ENCODE assay signal across 15 cellular contexts in the genomic region with DNA sequence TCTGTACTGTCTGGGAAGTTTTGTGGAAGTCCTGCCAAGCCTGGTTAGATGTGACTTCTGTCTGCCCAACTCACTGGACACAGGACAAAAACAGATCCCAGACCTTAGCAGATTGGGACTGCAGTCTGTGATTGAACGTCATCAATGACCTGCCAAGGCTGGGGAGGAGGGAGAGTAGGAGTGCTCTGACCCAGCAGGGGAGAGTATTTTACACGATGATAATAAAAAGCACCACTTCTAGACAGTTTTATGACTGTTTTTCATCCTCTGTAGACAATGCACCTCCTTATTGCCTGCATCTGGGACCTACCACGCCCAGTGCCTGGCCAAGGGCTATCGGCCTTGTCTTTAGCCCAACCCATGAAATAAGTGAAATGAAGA.
DNase-seq lines count a peak whose midpoint lies in the region; ATAC-seq and TF ChIP-seq lines count a peak whose summit lies in the region.
"Had no signal": no experiment of that assay in that cellular context is flagged by ENCODE, and none has a peak within 500 bp of the region (broad histone marks: within the 10 kb centered on the region; RNA-seq: fewer than 3 reads in every experiment).

No MANE protein-coding gene starts in this region.

- H3K36me3 ChIP-seq in esophagus muscularis mucosa, result no peaks in the 10 kb centered on the region
- H3K36me3 ChIP-seq in lower lobe of right lung, result no peaks in the 10 kb centered on the region
- H3K36me3 ChIP-seq in suprapubic skin, result no peaks in the 10 kb centered on the region
- H3K36me3 ChIP-seq: brain microvascular endothelial cell, MG63 had no signal

- H3K4me1 ChIP-seq in esophagus muscularis mucosa, result peaks cover 12 to 34% (median 22%) of the 10 kb centered on the region in 4 donors
- H3K4me1 ChIP-seq in lower lobe of right lung, result peaks cover 7% of the 10 kb centered on the region
- H3K4me1 ChIP-seq in suprapubic skin, result peaks cover 31% of the 10 kb centered on the region
- H3K4me1 ChIP-seq: psoas muscle had no signal

- TF ChIP-seq CTCF in esophagus muscularis mucosa (IDR thresholded peaks at IDR 0.05) (no peak), lower lobe of right lung (IDR thresholded peaks at IDR 0.05) (no peak), suprapubic skin (IDR thresholded peaks at IDR 0.05) (no peak)

- no peaks in the 10 kb centered on the region for H3K9me3 ChIP-seq in esophagus muscularis mucosa
- no peaks in the 10 kb centered on the region for H3K9me3 ChIP-seq in lower lobe of right lung
- no peaks in the 10 kb centered on the region for H3K9me3 ChIP-seq in suprapubic skin
- H3K9me3 ChIP-seq: psoas muscle had no signal

- H3K4me3 ChIP-seq in esophagus muscularis mucosa, result no peak overlapping the region
- no peak overlapping the region for H3K4me3 ChIP-seq in lower lobe of right lung
- no peak overlapping the region for H3K4me3 ChIP-seq in suprapubic skin
- H3K4me3 ChIP-seq: MG63, psoas muscle had no signal

- no peak for TF ChIP-seq POLR2A in esophagus muscularis mucosa (IDR thresholded peaks at IDR 0.05; ENCODE audit: low read depth)
- TF ChIP-seq POLR2A in suprapubic skin (IDR thresholded peaks at IDR 0.05), result no peak

- ATAC-seq in lower lobe of right lung (peak; percentile 19 to 22), GM19023 (IDR thresholded peaks at IDR 0.05; ENCODE audit: unreplicated experiment) (no peak)
- ATAC-seq: psoas muscle had no signal

- WGBS in esophagus muscularis mucosa, result 67% methylated on average over 4 of the region's 4 CpGs
- WGBS in suprapubic skin, result 53% methylated on average over 4 of the region's 4 CpGs

- intact Hi-C loops in esophagus muscularis mucosa (cut with DNase I), result no loop called here
- intact Hi-C loops in lower lobe of right lung (cut with DNase I), result no loop called here

- H3K27me3 ChIP-seq in esophagus muscularis mucosa (no peaks in the 10 kb centered on the region), lower lobe of right lung (ENCODE audit: low read depth) (no peaks in the 10 kb centered on the region), suprapubic skin (no peaks in the 10 kb centered on the region)
- H3K27me3 ChIP-seq: brain microvascular endothelial cell, MG63 had no signal

- no peak for TF ChIP-seq EP300 in esophagus muscularis mucosa (IDR thresholded peaks at IDR 0.05)
- TF ChIP-seq EP300 in suprapubic skin (IDR thresholded peaks at IDR 0.05), result no peak

- DNase-seq in LoVo (ENCODE audit: low spot score), result peak; percentile 69
- peak; percentile 53 for DNase-seq in esophagus muscularis mucosa (ENCODE audit: extremely low spot score)
- no peak for DNase-seq in lower lobe of right lung
- no peak for DNase-seq in suprapubic skin (ENCODE audit: low spot score in 2 of 2)
- DNase-seq in MV-4-11 (lab: John Stamatoyannopoulos, UW), result no peak
- DNase-seq in inferior parietal cortex (ENCODE audit: extremely low spot score), result no peak
- DNase-seq in NCI-H1417 (lab: John Stamatoyannopoulos, UW), result no peak
- DNase-seq: activated CD4-positive, CD25-positive, alpha-beta regulatory T cell treated with anti-CD3 and anti-CD28 coated beads, Interleukin-2, amount 50 U/mL, for 72 hours; activated naive CD4-positive, alpha-beta T cell treated with Interleukin-2 at 50 U/mL for 16 hours; MG63; naive B cell; NCI-H2081 treated with DMSO at 0.1 percent for 48 hours; psoas muscle had no signal

- H3K27ac ChIP-seq in esophagus muscularis mucosa (replicated peaks in 1 of 4) (peak overlapping the region in 3 of 4 donors; percentile 20 to 32 (median 21)), lower lobe of right lung (peak overlapping the region; percentile 56), suprapubic skin (peak overlapping the region; percentile 67)
- H3K27ac ChIP-seq: brain microvascular endothelial cell, psoas muscle had no signal

Comparison
In these comparisons a context has a peak if more than half of its experiments do, and no peak if none do; other contexts are left out.
1. DNase-seq: peak in LoVo (single experiment) and esophagus muscularis mucosa (single experiment); none in lower lobe of right lung (single experiment), suprapubic skin (0 of 2), MV-4-11 (single experiment), inferior parietal cortex (single experiment) and NCI-H1417 (0 of 3).
2. Peak in every context shown above with its lines, with median percentiles within 50 percentile points of each other: H3K27ac ChIP-seq.